ENCODE assay signal across 9 cellular contexts in genomic region chr17:42667088-42667951, GRCh38. TPM values are rescaled to one million over a fixed set of nuclear protein-coding genes. Genes with fewer than 3 reads are reported as not detected.
DNase-seq lines count a peak whose midpoint lies in the region; ATAC-seq and TF ChIP-seq lines count a peak whose summit lies in the region.
"Had no signal": no experiment of that assay in that cellular context is flagged by ENCODE, and none has a peak within 500 bp of the region (broad histone marks: within the 10 kb centered on the region; RNA-seq: fewer than 3 reads in every experiment).

No MANE protein-coding gene starts in this region.

- no peaks in the 10 kb centered on the region for H3K27me3 ChIP-seq in lung (ENCODE audit: control insufficient read depth, insufficient read depth)

- 48 to 69% methylated on average over 7 of the region's 7 CpGs for WGBS in lung, 2 donors

- ATAC-seq in lung (ENCODE audit: insufficient read depth, low FRiP score) (peak; percentile 70), HG03439 (IDR thresholded peaks at IDR 0.05; ENCODE audit: unreplicated experiment) (no peak), GM18517 (IDR thresholded peaks at IDR 0.05; ENCODE audit: unreplicated experiment) (no peak)

- peaks cover 2 to 42% of the 10 kb centered on the region in 2 donors for H3K36me3 ChIP-seq in lung (ENCODE audit: control insufficient read depth in 2 of 2, insufficient read depth in 2 of 2, low read length in 2 of 2)

- peaks cover 7 to 16% of the 10 kb centered on the region in 2 donors for H3K4me1 ChIP-seq in lung (ENCODE audit: control insufficient read depth in 2 of 2, insufficient read depth in 2 of 2, low read length in 2 of 2)

- no peaks in the 10 kb centered on the region for H3K9me3 ChIP-seq in lung (ENCODE audit: control insufficient read depth in 2 of 2, insufficient read depth in 1 of 2, low read length in 1 of 2)

- DNase-seq in A172 (ENCODE audit: low spot score) (peak; percentile 99), LoVo (ENCODE audit: low spot score) (peak; percentile 47), coronary artery (ENCODE audit: low spot score) (no peak), lung (ENCODE audit: low spot score) (peak; percentile 63), COLO668 (lab: John Stamatoyannopoulos, UW; ENCODE audit: unreplicated experiment) (no peak), NCI-H1092 (lab: John Stamatoyannopoulos, UW) (no peak)
- DNase-seq: stimulated activated naive CD4-positive, alpha-beta T cell had no signal

- no peak overlapping the region for H3K4me3 ChIP-seq in coronary artery
- no peak overlapping the region for H3K4me3 ChIP-seq in lung

- TF ChIP-seq CTCF in coronary artery (IDR thresholded peaks at IDR 0.05) (no peak), lung (IDR thresholded peaks at IDR 0.05; ENCODE audit: control extremely low read depth, extremely low read depth) (no peak)

- peak overlapping the region; percentile 55 to 84 for H3K27ac ChIP-seq in coronary artery
- peak overlapping the region; percentile 66 to 79 for H3K27ac ChIP-seq in lung (ENCODE audit: low read depth in 1 of 2, low read length in 1 of 2)

RNA-seq across cellular contexts. Expression of gene TUBG2, which starts 8.2 kb away (rescaled TPM):
- total RNA-seq in A172 (2014; rRNA removed; shearing (Covaris generic)), result 21.8 and 34.1 TPM in 2 replicates
- total RNA-seq in lung, result 10 to 100 TPM; 13.0 to 22.0 TPM
- 10 to 100 TPM in 1 of 2 donors, 1 to 10 TPM in 1; 6.9 to 10.5 TPM for polyA plus RNA-seq in lung

RNA-seq across cellular contexts. Expression of gene PLEKHH3, which starts 9.5 kb away (rescaled TPM):
- 32.8 and 37.0 TPM in 2 replicates for total RNA-seq in A172 (2014; rRNA removed; shearing (Covaris generic))
- total RNA-seq in lung, result 10 to 100 TPM; 23.9 to 30.2 TPM
- 10 to 100 TPM; 21.2 to 22.0 TPM for polyA plus RNA-seq in lung

RNA-seq across cellular contexts. Expression of gene CCR10, which starts 14.3 kb away (rescaled TPM):
- total RNA-seq in A172 (2014; rRNA removed; shearing (Covaris generic)), result 2.7 and 3.6 TPM in 2 replicates
- 1 to 10 TPM in 1 of 2 donors, under 1 TPM in 1; 1.00 to 1.9 TPM for total RNA-seq in lung
- 1 to 10 TPM in 1 of 2 donors, under 1 TPM in 1; 0.55 to 3.1 TPM for polyA plus RNA-seq in lung

RNA-seq across cellular contexts. Expression of gene CNTNAP1, which starts 15.0 kb away (rescaled TPM):
- total RNA-seq in A172 (2014; rRNA removed; shearing (Covaris generic)), result 19.2 and 20.8 TPM in 2 replicates
- 10 to 100 TPM in 1 of 2 donors, 1 to 10 TPM in 1; 9.9 to 12.5 TPM for total RNA-seq in lung
- 1 to 10 TPM; 2.9 to 5.4 TPM for polyA plus RNA-seq in lung

RNA-seq across cellular contexts. Expression of gene TUBG1, which starts 57.8 kb away (rescaled TPM):
- 157 and 159 TPM in 2 replicates for total RNA-seq in A172 (2014; rRNA removed; shearing (Covaris generic))
- total RNA-seq in lung, result 10 to 100 TPM; 12.1 to 38.1 TPM
- polyA plus RNA-seq in lung, result 10 to 100 TPM; 31.1 to 39.0 TPM

Comparison
In these comparisons a context has a peak if more than half of its experiments do, and no peak if none do; other contexts are left out.
1. DNase-seq: peak in A172 (single experiment), LoVo (single experiment) and lung (single experiment); none in coronary artery (single experiment), COLO668 (single experiment) and NCI-H1092 (single experiment).